Comparison of ENCODE assay signal across 8 cellular contexts in genomic region chr6:61809004-61809595, GRCh38.
DNase-seq lines count a peak whose midpoint lies in the region; TF ChIP-seq lines count a peak whose summit lies in the region.

No MANE protein-coding gene starts in this region.

- peak; percentile 28 for TF ChIP-seq CTCF in astrocyte of the spinal cord (IDR thresholded peaks at IDR 0.05; ENCODE audit: low read depth, low read length)

- DNase-seq in ELR (ENCODE audit: low read depth) (peak; percentile 4), H4 (ENCODE audit: low spot score) (peak; percentile 5), NCI-H2081 (lab: John Stamatoyannopoulos, UW) (peak; percentile 53 to 67), astrocyte of the spinal cord (ENCODE audit: low read depth, low spot score) (no peak), myocyte (ENCODE audit: low read depth) (peak; percentile 0), T1000 (lab: John Stamatoyannopoulos, UW) (no peak)
- no peak for DNase-seq in activated naive CD4-positive, alpha-beta T cell treated with Interleukin-2 at 50 U/mL for 16 hours
- no peak for DNase-seq in activated CD8-positive, alpha-beta memory T cell treated with anti-CD3 and anti-CD28 coated beads, Interleukin-2, amount 50 U/mL, for 48 hours

- no peak overlapping the region for H3K4me3 ChIP-seq in astrocyte of the spinal cord (ENCODE audit: low read depth, low read length)

- in situ Hi-C loops in astrocyte of the spinal cord (cut with HindIII; ENCODE audit: low sequenced_read_pairs), result no loop called here

Comparison
In these comparisons a context has a peak if more than half of its experiments do, and no peak if none do; other contexts are left out.
1. DNase-seq: peak in ELR (single experiment), H4 (single experiment), NCI-H2081 (2 of 2) and myocyte (single experiment); none in astrocyte of the spinal cord (single experiment), activated naive CD4-positive, alpha-beta T cell treated with Interleukin-2 at 50 U/mL for 16 hours (single experiment), T1000 (single experiment) and activated CD8-positive, alpha-beta memory T cell treated with anti-CD3 and anti-CD28 coated beads, Interleukin-2, amount 50 U/mL, for 48 hours (single experiment).